Comparison of ENCODE assay signal across 10 cellular contexts in genomic region chr3:146640955-146641867, GRCh38. TPM values are rescaled to one million over a fixed set of nuclear protein-coding genes. Genes with fewer than 3 reads are reported as not detected.
DNase-seq lines count a peak whose midpoint lies in the region; ATAC-seq, FAIRE-seq and TF ChIP-seq lines count a peak whose summit lies in the region.
"Had no signal": no experiment of that assay in that cellular context is flagged by ENCODE, and none has a peak within 500 bp of the region (broad histone marks: within the 10 kb centered on the region; RNA-seq: fewer than 3 reads in every experiment).

No MANE protein-coding gene starts in this region.

- H3K9me3 Mint-ChIP-seq in nephron: no peaks in the 10 kb centered on the region
- H3K9me3 Mint-ChIP-seq: CD4-positive, CD25-positive, alpha-beta regulatory T cell; stimulated activated naive CD8-positive, alpha-beta T cell treated with anti-CD3 and anti-CD28 coated beads, Interleukin-15, Interleukin-2, amounts not matched to agents 100 ng/mL and 50 ng/mL, for 24 hours had no signal

- peak; percentile 82 for ATAC-seq in GM21381 (IDR thresholded peaks at IDR 0.05; ENCODE audit: unreplicated experiment)
- peak; percentile 72 for ATAC-seq in HG03521 (IDR thresholded peaks at IDR 0.05; ENCODE audit: unreplicated experiment)

- no peaks in the 10 kb centered on the region for H3K4me1 Mint-ChIP-seq in nephron
- H3K4me1 Mint-ChIP-seq: CD4-positive, CD25-positive, alpha-beta regulatory T cell had no signal

- TF ChIP-seq CTCF in nephron (IDR thresholded peaks at IDR 0.05; ENCODE audit: unreplicated experiment in 3 of 3): peak; percentile 57 to 59 (median 59)

- H3K27me3 Mint-ChIP-seq in nephron (ENCODE audit: low read depth): no peaks in the 10 kb centered on the region
- H3K27me3 Mint-ChIP-seq: CD4-positive, CD25-positive, alpha-beta regulatory T cell had no signal

- no peak overlapping the region for H3K27ac Mint-ChIP-seq in nephron
- H3K27ac Mint-ChIP-seq: CD4-positive, CD25-positive, alpha-beta regulatory T cell; stimulated activated naive CD8-positive, alpha-beta T cell treated with anti-CD3 and anti-CD28 coated beads, Interleukin-15, Interleukin-2, amounts not matched to agents 100 ng/mL and 50 ng/mL, for 24 hours had no signal

- peak; percentile 57 for FAIRE-seq in colon (lab: Jason Lieb, UNC)

- H3K4me3 Mint-ChIP-seq in nephron: no peak overlapping the region
- H3K4me3 Mint-ChIP-seq: CD4-positive, CD25-positive, alpha-beta regulatory T cell; stimulated activated naive CD8-positive, alpha-beta T cell treated with anti-CD3 and anti-CD28 coated beads, Interleukin-15, Interleukin-2, amounts not matched to agents 100 ng/mL and 50 ng/mL, for 24 hours had no signal

- no peaks in the 10 kb centered on the region for H3K36me3 Mint-ChIP-seq in nephron (ENCODE audit: low read depth)
- H3K36me3 Mint-ChIP-seq: CD4-positive, CD25-positive, alpha-beta regulatory T cell had no signal

- DNase-seq in NCI-H2227 (lab: John Stamatoyannopoulos, UW; ENCODE audit: unreplicated experiment): peak; percentile 5
- no peak for DNase-seq in NCI-H2227 treated with DMSO at 0.1 percent for 48 hours (lab: John Stamatoyannopoulos, UW)
- peak; percentile 50 for DNase-seq in NOMO-1 treated with DMSO at 0.1 percent for 48 hours (lab: John Stamatoyannopoulos, UW; ENCODE audit: unreplicated experiment)
- DNase-seq in mesenteric fat pad (ENCODE audit: low spot score): no peak

RNA-seq across cellular contexts. Expression of gene PLSCR5, which starts 36.1 kb away (rescaled TPM):
- not detected for total RNA-seq in mesenteric fat pad
- total RNA-seq: CD4-positive, CD25-positive, alpha-beta regulatory T cell had no signal

Comparison
In these comparisons a context has a peak if more than half of its experiments do, and no peak if none do; other contexts are left out.
1. DNase-seq: peak in NCI-H2227 (single experiment) and NOMO-1 treated with DMSO at 0.1 percent for 48 hours (single experiment); none in NCI-H2227 treated with DMSO at 0.1 percent for 48 hours (single experiment) and mesenteric fat pad (single experiment).